ENCODE assay signal across 15 cellular contexts in the genomic region with DNA sequence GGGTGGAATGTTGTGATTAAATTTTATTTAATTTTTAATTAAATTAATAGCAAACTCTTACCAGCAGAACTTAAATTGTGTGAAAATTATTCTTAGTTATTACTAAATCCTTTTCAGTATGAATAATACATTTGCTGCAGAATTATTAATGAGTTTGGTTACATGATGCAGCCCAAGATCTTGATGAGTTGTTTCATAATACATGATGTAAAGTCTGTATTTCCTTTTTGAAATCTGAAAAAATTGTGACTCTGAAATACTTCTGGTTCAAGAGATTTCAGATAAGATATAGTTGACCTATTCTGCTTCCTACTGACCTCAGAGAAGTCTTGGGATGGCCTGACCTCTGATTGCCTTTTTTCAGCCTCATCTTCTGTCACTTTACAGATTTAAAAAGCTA. TPM values are rescaled to one million over a fixed set of nuclear protein-coding genes. Genes with fewer than 3 reads are reported as not detected.
A peak's percentile ranks its signal among the peaks of the same experiment; 100 is the strongest.
DNase-seq lines count a peak whose midpoint lies in the region; ATAC-seq, FAIRE-seq and TF ChIP-seq lines count a peak whose summit lies in the region.
"Had no signal": no experiment of that assay in that cellular context is flagged by ENCODE, and none has a peak within 500 bp of the region (broad histone marks: within the 10 kb centered on the region; RNA-seq: fewer than 3 reads in every experiment).

No MANE protein-coding gene starts in this region.

- RAD21 ChIA-PET in HCT116 (lab: Charles Lee; ENCODE audit: low non-redundant PET in 1 of 2, low total read pairs in 2 of 2, uncharacterized antibody in 2 of 2, unreplicated experiment in 2 of 2) = no interaction called here

- H3K4me3 Mint-ChIP-seq in activated T-helper 17 cell treated with anti-CD3 and anti-CD28 coated beads, Interleukin-2, amount 50 U/mL, for 72 hours = peak overlapping the region; percentile 48
- H3K4me3 Mint-ChIP-seq: activated T-helper 1 cell treated with anti-CD3 and anti-CD28 coated beads, Interleukin-12 subunit alpha, Interleukin-12 subunit beta, Interleukin-2, Interleukin-4 antibody, amounts not matched to agents 30 ng/mL and 10 ng/mL and 1 ng/mL, durations not matched to agents 14 hours and 24 hours and 36 hours; CD4-positive, alpha-beta T cell had no signal

- no peak overlapping the region for H2AFZ ChIP-seq in HCT116 (ENCODE audit: low read depth, low read length, poor library complexity, severe bottlenecking)

- peak overlapping the region; percentile 68 for H3K27ac Mint-ChIP-seq in activated T-helper 17 cell treated with anti-CD3 and anti-CD28 coated beads, Interleukin-2, amount 50 U/mL, for 72 hours
- H3K27ac Mint-ChIP-seq: CD4-positive, alpha-beta T cell had no signal

- H3K27me3 ChIP-seq in HCT116 (ENCODE audit: insufficient read depth, low read length) (no peaks in the 10 kb centered on the region), muscle layer of colon (ENCODE audit: control insufficient read depth in 1 of 2, insufficient read depth in 2 of 2, low read length in 2 of 2) (no peaks in the 10 kb centered on the region), stomach (no peaks in the 10 kb centered on the region)

- peak overlapping the region; percentile 44 for H3K4me2 ChIP-seq in A549
- H3K4me2 ChIP-seq in HCT116 (ENCODE audit: low read length) = no peak overlapping the region

- H3K9me3 ChIP-seq in A549 = no peaks in the 10 kb centered on the region
- no peaks in the 10 kb centered on the region for H3K9me3 ChIP-seq in HCT116 (ENCODE audit: control insufficient read depth in 1 of 2, insufficient read depth in 1 of 2, low read depth in 1 of 2, low read length in 2 of 2)
- no peaks in the 10 kb centered on the region for H3K9me3 ChIP-seq in muscle layer of colon (ENCODE audit: low read length)
- no peaks in the 10 kb centered on the region for H3K9me3 ChIP-seq in stomach

- peaks cover 33% of the 10 kb centered on the region for H3K4me1 Mint-ChIP-seq in activated T-helper 17 cell treated with anti-CD3 and anti-CD28 coated beads, Interleukin-2, amount 50 U/mL, for 72 hours

- H3K27me3 Mint-ChIP-seq in activated T-helper 17 cell treated with anti-CD3 and anti-CD28 coated beads, Interleukin-2, amount 50 U/mL, for 72 hours = no peaks in the 10 kb centered on the region
- H3K27me3 Mint-ChIP-seq: CD4-positive, alpha-beta T cell had no signal

- TF ChIP-seq CTCF in A549 (IDR thresholded peaks at IDR 0.05) (no peak), HCT116 (IDR thresholded peaks at IDR 0.05 in 2 of 3, conservative IDR thresholded peaks at IDR 0.05 in 1 of 3; ENCODE audit: borderline replicate concordance in 1 of 3, insufficient read depth in 1 of 3, low read depth in 2 of 3, low read length in 2 of 3) (no peak), stomach (IDR thresholded peaks at IDR 0.05) (no peak)

- no peaks in the 10 kb centered on the region for H3K9me3 Mint-ChIP-seq in activated T-helper 17 cell treated with anti-CD3 and anti-CD28 coated beads, Interleukin-2, amount 50 U/mL, for 72 hours
- H3K9me3 Mint-ChIP-seq: activated T-helper 1 cell treated with anti-CD3 and anti-CD28 coated beads, Interleukin-12 subunit alpha, Interleukin-12 subunit beta, Interleukin-2, Interleukin-4 antibody, amounts not matched to agents 30 ng/mL and 10 ng/mL and 1 ng/mL, durations not matched to agents 14 hours and 24 hours and 36 hours; CD4-positive, alpha-beta T cell had no signal

- H3K9ac ChIP-seq in HCT116 (ENCODE audit: low read length) = no peak overlapping the region
- H3K9ac ChIP-seq in muscle layer of colon (ENCODE audit: low read length) = no peak overlapping the region

- H3K36me3 Mint-ChIP-seq in activated T-helper 17 cell treated with anti-CD3 and anti-CD28 coated beads, Interleukin-2, amount 50 U/mL, for 72 hours (ENCODE audit: low read depth) = peaks cover 91% of the 10 kb centered on the region

- peak overlapping the region in 1 of 2 experiments; percentile 71; a peak in 3 of 6 replicates for H3K27ac ChIP-seq in A549
- 0 out of 2 replicates have a peak overlapping the region, but pooled peaks have one; percentile 6 for H3K27ac ChIP-seq in HCT116 (ENCODE audit: low read depth, low read length)
- H3K27ac ChIP-seq in muscle layer of colon (ENCODE audit: low read depth, low read length) = peak overlapping the region; percentile 85
- H3K27ac ChIP-seq in stomach = peak overlapping the region in 2 of 5 donors; percentile 64 to 76

- H3K4me3 ChIP-seq in A549 (no peak overlapping the region), HCT116 (replicated peaks in 1 of 2; ENCODE audit: low read depth in 1 of 2, low read length in 2 of 2) (no peak overlapping the region), muscle layer of colon (ENCODE audit: low read depth in 1 of 2, low read length in 2 of 2) (no peak overlapping the region), stomach (no peak overlapping the region)

- peaks cover 37% of the 10 kb centered on the region for H3K4me1 ChIP-seq in A549
- H3K4me1 ChIP-seq in HCT116 (ENCODE audit: control insufficient read depth in 1 of 2, insufficient read depth in 2 of 2, low read length in 2 of 2) = peaks cover 16 to 24% of the 10 kb centered on the region in 2 experiments
- peaks cover 27% of the 10 kb centered on the region for H3K4me1 ChIP-seq in muscle layer of colon (ENCODE audit: insufficient read depth, low read length)
- peaks cover 6 to 61% (median 19%) of the 10 kb centered on the region in 4 donors for H3K4me1 ChIP-seq in stomach

- CTCF ChIA-PET in A549 (lab: Yijun Ruan, JAX) = interaction anchor here (0.6 to 26.9 kb wide), 5 partner anchors 8 to 104 kb away, joined by 3 to 364 read pairs (median 5); no protein-coding TSS in a partner anchor
- CTCF ChIA-PET in HCT116 (lab: Charles Lee) = interaction anchor here (1.7 kb wide), 1 partner anchor 129 kb away, joined by 5 read pairs; no protein-coding TSS in a partner anchor

- ATAC-seq in A549 = no peak
- no peak for ATAC-seq in HCT116
- peak; percentile 30 for ATAC-seq in activated T-helper 17 cell treated with anti-CD3 and anti-CD28 coated beads, Interleukin-2, amount 50 U/mL, for 72 hours (replicated peaks)
- no peak for ATAC-seq in HG02588 (IDR thresholded peaks at IDR 0.05; ENCODE audit: unreplicated experiment)
- ATAC-seq in GM18505 (IDR thresholded peaks at IDR 0.05; ENCODE audit: unreplicated experiment) = no peak

- H3K9me2 ChIP-seq in HCT116 (ENCODE audit: insufficient read depth) = no peaks in the 10 kb centered on the region

- TF ChIP-seq RAD21 in A549 (conservative IDR thresholded peaks at IDR 0.05 in 1 of 2, IDR thresholded peaks at IDR 0.05 in 1 of 2) (no peak), HCT116 (IDR thresholded peaks at IDR 0.05; ENCODE audit: low read depth) (no peak)

- TF ChIP-seq EP300 in A549 (IDR thresholded peaks at IDR 0.05) (no peak), stomach (IDR thresholded peaks at IDR 0.05) (no peak)

- no peak for FAIRE-seq in A549 (lab: Jason Lieb, UNC)

- H3K79me2 ChIP-seq in HCT116 (ENCODE audit: insufficient read depth, low read length) = peaks cover 100% of the 10 kb centered on the region

- H3K36me3 ChIP-seq in HCT116 (ENCODE audit: control insufficient read depth in 1 of 2, insufficient read depth in 2 of 2, low read length in 2 of 2) (peaks cover 26 to 34% of the 10 kb centered on the region in 2 experiments), muscle layer of colon (ENCODE audit: insufficient read depth, low read length) (peaks cover 12% of the 10 kb centered on the region), stomach (peaks cover 19 to 46% (median 40%) of the 10 kb centered on the region in 4 donors)

- DNase-seq in A549 (ENCODE audit: low read depth in 1 of 2, low spot score in 1 of 2) (no peak), HCT116 (ENCODE audit: low read depth, low spot score) (no peak), stomach (no peak), HuH-7 (ENCODE audit: low spot score) (no peak)
- DNase-seq: activated CD4-positive, alpha-beta T cell treated with anti-CD3 and anti-CD28 coated beads for 1 hour; CD4-positive, alpha-beta T cell; DMS79; NCI-H2081 treated with DMSO at 0.1 percent for 48 hours; NCI-H510A; stimulated activated CD4-positive, alpha-beta T cell treated with anti-CD3 and anti-CD28 coated beads, Interleukin-12 subunit alpha, Interleukin-12 subunit beta, amount 100 ng/mL, for 4 hours had no signal

- intact Hi-C loops in HCT116 (cut with micrococcal nuclease) (no loop called here), stomach (cut with DNase I; ENCODE audit: low total_unique reads) (no loop called here)

- no peak for TF ChIP-seq POLR2A in A549 (IDR thresholded peaks at IDR 0.05; ENCODE audit: low read length)
- no peak for TF ChIP-seq POLR2A in HCT116 (IDR thresholded peaks at IDR 0.05; ENCODE audit: borderline replicate concordance, extremely low read depth, insufficient read depth, insufficient read length)
- no peak for TF ChIP-seq POLR2A in stomach (IDR thresholded peaks at IDR 0.05)
- no peak for TF ChIP-seq POLR2A in GM18505 (IDR thresholded peaks at IDR 0.05; ENCODE audit: borderline replicate concordance, extremely low read depth, insufficient read depth, insufficient read length)

- peaks cover 13% of the 10 kb centered on the region; the same call in 1 of the 2 replicates for H4K20me1 ChIP-seq in HCT116 (ENCODE audit: insufficient read depth)

- BruUV-seq in HCT116 (replicated peaks; lab: Mats Ljungman, UMichigan) = no TSS peak

- POLR2A ChIA-PET in A549 (lab: Yijun Ruan, JAX) (no interaction called here), HCT116 (lab: Charles Lee) (interaction anchor here (1.5 kb wide), 1 partner anchor 102 kb away, joined by 3 read pairs; no protein-coding TSS in a partner anchor)

RNA-seq across cellular contexts. Expression of a gene that starts 11.1 kb away (rescaled TPM):
- polyA plus RNA-seq in A549 (2011; rRNA removed) = 229 and 249 TPM in 2 replicates
- 190 and 220 TPM in 2 replicates for polyA plus RNA-seq in A549 (2012; cell fraction: cytosol; rRNA removed)
- polyA plus RNA-seq in A549 (2012; cell fraction: nucleus; rRNA removed) = 134 and 175 TPM in 2 replicates
- polyA plus RNA-seq in A549 (2017; fragmentation: RNase III; extraction: RNeasy Plus Mini Kit Qiagen cat#74134 plus additional on column Dnase treatment) = 187 to 206 TPM (median 205 TPM) in 3 replicates
- 87.6 and 96.8 TPM in 2 replicates for polyA minus RNA-seq in A549 (2011; rRNA and poly(A)+ RNA removed)
- 213 TPM for total RNA-seq in HCT116 (2021; ENCODE audit: unreplicated experiment)
- 154 and 195 TPM in 2 replicates for polyA plus RNA-seq in HCT116 (2012)
- 100 to 1,000 TPM; 151 to 184 TPM for total RNA-seq in activated T-helper 17 cell treated with anti-CD3 and anti-CD28 coated beads, Interleukin-2, amount 50 U/mL, for 72 hours
- total RNA-seq in stomach = 100 to 1,000 TPM in 1 of 5 donors, 10 to 100 TPM in 4; 16.2 to 373 (median 38.7) TPM
- 10 to 100 TPM; 37.8 to 53.9 (median 48.4) TPM for polyA plus RNA-seq in stomach

RNA-seq across cellular contexts. Expression of a gene that starts 28.1 kb away (rescaled TPM):
- 7.7 and 9.6 TPM in 2 replicates for polyA plus RNA-seq in A549 (2011; rRNA removed)
- 5.9 and 8.3 TPM in 2 replicates for polyA plus RNA-seq in A549 (2012; cell fraction: cytosol; rRNA removed)
- polyA plus RNA-seq in A549 (2012; cell fraction: nucleus; rRNA removed) = 16.1 and 19.8 TPM in 2 replicates
- 29.7 to 37.9 TPM (median 33.4 TPM) in 3 replicates for polyA plus RNA-seq in A549 (2017; fragmentation: RNase III; extraction: RNeasy Plus Mini Kit Qiagen cat#74134 plus additional on column Dnase treatment)
- polyA minus RNA-seq in A549 (2011; rRNA and poly(A)+ RNA removed) = 13.0 and 16.6 TPM in 2 replicates
- total RNA-seq in HCT116 (2021; ENCODE audit: unreplicated experiment) = 45.1 TPM
- polyA plus RNA-seq in HCT116 (2012) = 14.0 and 16.4 TPM in 2 replicates
- 100 to 1,000 TPM; 117 to 166 TPM for total RNA-seq in activated T-helper 17 cell treated with anti-CD3 and anti-CD28 coated beads, Interleukin-2, amount 50 U/mL, for 72 hours
- 10 to 100 TPM; 14.7 to 78.5 (median 38.8) TPM for total RNA-seq in stomach
- polyA plus RNA-seq in stomach = 1 to 10 TPM; 4.7 to 8.5 (median 5.7) TPM
